ENCODE assay signal across 2 cellular contexts in the genomic region with DNA sequence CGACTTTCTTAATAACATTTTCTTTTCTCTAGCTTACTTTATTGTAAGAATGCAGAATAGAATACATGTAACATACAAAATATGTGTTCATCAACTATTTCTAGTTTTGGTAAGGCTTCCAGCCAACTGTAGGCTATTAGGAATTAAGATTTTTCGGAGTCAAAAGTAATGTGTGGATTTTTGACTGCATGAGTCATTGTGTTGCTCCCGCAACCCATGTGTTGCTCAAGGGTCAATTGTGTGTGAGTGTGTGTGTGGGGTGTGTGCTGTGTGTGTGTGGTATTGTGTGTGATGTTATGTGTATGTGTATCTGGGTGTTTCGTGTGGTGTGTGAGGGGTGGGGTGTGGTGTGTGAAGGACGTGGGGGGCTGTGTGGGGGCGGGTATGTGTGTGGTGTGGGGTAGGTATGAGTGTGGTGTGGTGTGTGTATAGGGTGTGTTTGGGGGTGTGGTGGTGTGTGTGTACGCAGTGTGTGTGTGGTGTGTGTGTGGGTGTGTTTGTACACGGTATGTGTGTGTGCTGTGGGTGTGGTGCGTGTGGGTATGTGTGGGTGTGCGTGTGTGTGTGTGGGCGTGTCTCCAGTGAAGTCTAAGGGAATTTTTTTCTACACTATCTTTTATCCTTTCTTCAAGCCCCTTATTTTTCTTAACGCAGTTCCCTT.
TF ChIP-seq lines count a peak whose summit lies in the region.

No MANE protein-coding gene starts in this region.

TF ChIP-seq in GM12891, 5 proteins besides CTCF, POLR2A, EP300 and RAD21 (continued from another document):
- no peak for TF ChIP-seq POLR2AphosphoS5 (IDR thresholded peaks at IDR 0.05; ENCODE audit: low read depth, low read length)
TF ChIP-seq in GM12891: peak in this region for 0.

TF ChIP-seq in K562, 482 proteins besides CTCF, POLR2A, EP300 and RAD21 (continued from another document):
- TF ChIP-seq, protein P1, sequence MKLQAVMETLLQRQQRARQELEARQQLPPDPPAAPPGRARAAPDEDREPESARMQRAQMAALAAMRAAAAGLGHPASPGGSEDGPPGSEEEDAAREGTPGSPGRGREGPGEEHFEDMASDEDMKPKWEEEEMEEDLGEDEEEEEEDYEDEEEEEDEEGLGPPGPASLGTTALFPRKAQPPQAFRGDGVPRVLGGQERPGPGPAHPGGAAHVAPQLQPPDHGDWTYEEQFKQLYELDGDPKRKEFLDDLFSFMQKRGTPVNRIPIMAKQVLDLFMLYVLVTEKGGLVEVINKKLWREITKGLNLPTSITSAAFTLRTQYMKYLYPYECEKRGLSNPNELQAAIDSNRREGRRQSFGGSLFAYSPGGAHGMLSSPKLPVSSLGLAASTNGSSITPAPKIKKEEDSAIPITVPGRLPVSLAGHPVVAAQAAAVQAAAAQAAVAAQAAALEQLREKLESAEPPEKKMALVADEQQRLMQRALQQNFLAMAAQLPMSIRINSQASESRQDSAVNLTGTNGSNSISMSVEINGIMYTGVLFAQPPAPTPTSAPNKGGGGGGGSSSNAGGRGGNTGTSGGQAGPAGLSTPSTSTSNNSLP (IDR thresholded peaks at IDR 0.05; ENCODE audit: borderline replicate concordance, low read depth, low read length), result no peak
- TF ChIP-seq ZNF263 (CRISPR knock-in tag; IDR thresholded peaks at IDR 0.05; ENCODE audit: borderline replicate concordance) (no peak), ILK (tag; IDR thresholded peaks at IDR 0.05; ENCODE audit: borderline replicate concordance, low read depth) (no peak), SAP30 (IDR thresholded peaks at IDR 0.05; ENCODE audit: borderline replicate concordance, insufficient read depth, low read depth, low read length, poor library complexity, severe bottlenecking) (no peak)
